ENCODE assay signal across 1 cellular context in genomic region chr17:6713130-6713917, GRCh38.
TF ChIP-seq lines count a peak whose summit lies in the region.

TSS of gene SLC13A5 (minus strand) at chr17:6713369. CDS start at chr17:6713333, 36 bp downstream.

TF ChIP-seq in HepG2, 621 proteins besides CTCF, POLR2A, EP300 and RAD21 (continued from another document and continues in another):
- TF ChIP-seq ARID4A (CRISPR knock-in tag; IDR thresholded peaks at IDR 0.05; ENCODE audit: borderline replicate concordance), result peak; percentile 57; the same call in 1 of the 2 replicates
- TF ChIP-seq ZNF839 (CRISPR knock-in tag; IDR thresholded peaks at IDR 0.05; ENCODE audit: borderline replicate concordance), result no peak
- no peak for TF ChIP-seq ZNF772 (CRISPR knock-in tag; IDR thresholded peaks at IDR 0.05)
- peak; percentile 81 for TF ChIP-seq AHDC1 (CRISPR knock-in tag; IDR thresholded peaks at IDR 0.05; ENCODE audit: borderline replicate concordance)
- no peak for TF ChIP-seq ZNF614 (CRISPR knock-in tag; IDR thresholded peaks at IDR 0.05; ENCODE audit: borderline replicate concordance)
- TF ChIP-seq ZFP36L2 (CRISPR knock-in tag; IDR thresholded peaks at IDR 0.05), result no peak
- no peak for TF ChIP-seq MBD4 (IDR thresholded peaks at IDR 0.05; ENCODE audit: borderline replicate concordance, low read length)
- TF ChIP-seq PAXIP1 (CRISPR knock-in tag; conservative IDR thresholded peaks at IDR 0.05), result peak; percentile 66
- TF ChIP-seq, protein P1, sequence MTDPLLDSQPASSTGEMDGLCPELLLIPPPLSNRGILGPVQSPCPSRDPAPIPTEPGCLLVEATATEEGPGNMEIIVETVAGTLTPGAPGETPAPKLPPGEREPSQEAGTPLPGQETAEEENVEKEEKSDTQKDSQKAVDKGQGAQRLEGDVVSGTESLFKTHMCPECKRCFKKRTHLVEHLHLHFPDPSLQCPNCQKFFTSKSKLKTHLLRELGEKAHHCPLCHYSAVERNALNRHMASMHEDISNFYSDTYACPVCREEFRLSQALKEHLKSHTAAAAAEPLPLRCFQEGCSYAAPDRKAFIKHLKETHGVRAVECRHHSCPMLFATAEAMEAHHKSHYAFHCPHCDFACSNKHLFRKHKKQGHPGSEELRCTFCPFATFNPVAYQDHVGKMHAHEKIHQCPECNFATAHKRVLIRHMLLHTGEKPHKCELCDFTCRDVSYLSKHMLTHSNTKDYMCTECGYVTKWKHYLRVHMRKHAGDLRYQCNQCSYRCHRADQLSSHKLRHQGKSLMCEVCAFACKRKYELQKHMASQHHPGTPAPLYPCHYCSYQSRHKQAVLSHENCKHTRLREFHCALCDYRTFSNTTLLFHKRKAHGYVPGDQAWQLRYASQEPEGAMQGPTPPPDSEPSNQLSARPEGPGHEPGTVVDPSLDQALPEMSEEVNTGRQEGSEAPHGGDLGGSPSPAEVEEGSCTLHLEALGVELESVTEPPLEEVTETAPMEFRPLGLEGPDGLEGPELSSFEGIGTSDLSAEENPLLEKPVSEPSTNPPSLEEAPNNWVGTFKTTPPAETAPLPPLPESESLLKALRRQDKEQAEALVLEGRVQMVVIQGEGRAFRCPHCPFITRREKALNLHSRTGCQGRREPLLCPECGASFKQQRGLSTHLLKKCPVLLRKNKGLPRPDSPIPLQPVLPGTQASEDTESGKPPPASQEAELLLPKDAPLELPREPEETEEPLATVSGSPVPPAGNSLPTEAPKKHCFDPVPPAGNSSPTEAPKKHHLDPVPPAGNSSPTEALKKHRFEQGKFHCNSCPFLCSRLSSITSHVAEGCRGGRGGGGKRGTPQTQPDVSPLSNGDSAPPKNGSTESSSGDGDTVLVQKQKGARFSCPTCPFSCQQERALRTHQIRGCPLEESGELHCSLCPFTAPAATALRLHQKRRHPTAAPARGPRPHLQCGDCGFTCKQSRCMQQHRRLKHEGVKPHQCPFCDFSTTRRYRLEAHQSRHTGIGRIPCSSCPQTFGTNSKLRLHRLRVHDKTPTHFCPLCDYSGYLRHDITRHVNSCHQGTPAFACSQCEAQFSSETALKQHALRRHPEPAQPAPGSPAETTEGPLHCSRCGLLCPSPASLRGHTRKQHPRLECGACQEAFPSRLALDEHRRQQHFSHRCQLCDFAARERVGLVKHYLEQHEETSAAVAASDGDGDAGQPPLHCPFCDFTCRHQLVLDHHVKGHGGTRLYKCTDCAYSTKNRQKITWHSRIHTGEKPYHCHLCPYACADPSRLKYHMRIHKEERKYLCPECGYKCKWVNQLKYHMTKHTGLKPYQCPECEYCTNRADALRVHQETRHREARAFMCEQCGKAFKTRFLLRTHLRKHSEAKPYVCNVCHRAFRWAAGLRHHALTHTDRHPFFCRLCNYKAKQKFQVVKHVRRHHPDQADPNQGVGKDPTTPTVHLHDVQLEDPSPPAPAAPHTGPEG (CRISPR knock-in tag; IDR thresholded peaks at IDR 0.05), result peak; percentile 51; the same call in 1 of the 2 replicates
- no peak; the same call in 1 of the 2 replicates for TF ChIP-seq ATF3 (CRISPR knock-in tag; IDR thresholded peaks at IDR 0.05)
- 0 out of 2 replicates have a peak, but pooled peaks have one; percentile 3 for TF ChIP-seq ISX (CRISPR knock-in tag; conservative IDR thresholded peaks at IDR 0.05)
- TF ChIP-seq ZNF331 (CRISPR knock-in tag; IDR thresholded peaks at IDR 0.05), result peak; percentile 71; the same call in 1 of the 2 replicates
- TF ChIP-seq SP1 (IDR thresholded peaks at IDR 0.05), result no peak
- peak; percentile 71 for TF ChIP-seq SP1 (CRISPR knock-in tag; IDR thresholded peaks at IDR 0.05)
- 0 out of 2 replicates have a peak, but pooled peaks have one; percentile 57 for TF ChIP-seq MAF1 (CRISPR knock-in tag; IDR thresholded peaks at IDR 0.05; ENCODE audit: borderline replicate concordance)
- TF ChIP-seq, protein P2, sequence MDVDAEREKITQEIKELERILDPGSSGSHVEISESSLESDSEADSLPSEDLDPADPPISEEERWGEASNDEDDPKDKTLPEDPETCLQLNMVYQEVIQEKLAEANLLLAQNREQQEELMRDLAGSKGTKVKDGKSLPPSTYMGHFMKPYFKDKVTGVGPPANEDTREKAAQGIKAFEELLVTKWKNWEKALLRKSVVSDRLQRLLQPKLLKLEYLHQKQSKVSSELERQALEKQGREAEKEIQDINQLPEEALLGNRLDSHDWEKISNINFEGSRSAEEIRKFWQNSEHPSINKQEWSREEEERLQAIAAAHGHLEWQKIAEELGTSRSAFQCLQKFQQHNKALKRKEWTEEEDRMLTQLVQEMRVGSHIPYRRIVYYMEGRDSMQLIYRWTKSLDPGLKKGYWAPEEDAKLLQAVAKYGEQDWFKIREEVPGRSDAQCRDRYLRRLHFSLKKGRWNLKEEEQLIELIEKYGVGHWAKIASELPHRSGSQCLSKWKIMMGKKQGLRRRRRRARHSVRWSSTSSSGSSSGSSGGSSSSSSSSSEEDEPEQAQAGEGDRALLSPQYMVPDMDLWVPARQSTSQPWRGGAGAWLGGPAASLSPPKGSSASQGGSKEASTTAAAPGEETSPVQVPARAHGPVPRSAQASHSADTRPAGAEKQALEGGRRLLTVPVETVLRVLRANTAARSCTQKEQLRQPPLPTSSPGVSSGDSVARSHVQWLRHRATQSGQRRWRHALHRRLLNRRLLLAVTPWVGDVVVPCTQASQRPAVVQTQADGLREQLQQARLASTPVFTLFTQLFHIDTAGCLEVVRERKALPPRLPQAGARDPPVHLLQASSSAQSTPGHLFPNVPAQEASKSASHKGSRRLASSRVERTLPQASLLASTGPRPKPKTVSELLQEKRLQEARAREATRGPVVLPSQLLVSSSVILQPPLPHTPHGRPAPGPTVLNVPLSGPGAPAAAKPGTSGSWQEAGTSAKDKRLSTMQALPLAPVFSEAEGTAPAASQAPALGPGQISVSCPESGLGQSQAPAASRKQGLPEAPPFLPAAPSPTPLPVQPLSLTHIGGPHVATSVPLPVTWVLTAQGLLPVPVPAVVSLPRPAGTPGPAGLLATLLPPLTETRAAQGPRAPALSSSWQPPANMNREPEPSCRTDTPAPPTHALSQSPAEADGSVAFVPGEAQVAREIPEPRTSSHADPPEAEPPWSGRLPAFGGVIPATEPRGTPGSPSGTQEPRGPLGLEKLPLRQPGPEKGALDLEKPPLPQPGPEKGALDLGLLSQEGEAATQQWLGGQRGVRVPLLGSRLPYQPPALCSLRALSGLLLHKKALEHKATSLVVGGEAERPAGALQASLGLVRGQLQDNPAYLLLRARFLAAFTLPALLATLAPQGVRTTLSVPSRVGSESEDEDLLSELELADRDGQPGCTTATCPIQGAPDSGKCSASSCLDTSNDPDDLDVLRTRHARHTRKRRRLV (CRISPR knock-in tag; IDR thresholded peaks at IDR 0.05), result no peak
- TF ChIP-seq, protein P3, sequence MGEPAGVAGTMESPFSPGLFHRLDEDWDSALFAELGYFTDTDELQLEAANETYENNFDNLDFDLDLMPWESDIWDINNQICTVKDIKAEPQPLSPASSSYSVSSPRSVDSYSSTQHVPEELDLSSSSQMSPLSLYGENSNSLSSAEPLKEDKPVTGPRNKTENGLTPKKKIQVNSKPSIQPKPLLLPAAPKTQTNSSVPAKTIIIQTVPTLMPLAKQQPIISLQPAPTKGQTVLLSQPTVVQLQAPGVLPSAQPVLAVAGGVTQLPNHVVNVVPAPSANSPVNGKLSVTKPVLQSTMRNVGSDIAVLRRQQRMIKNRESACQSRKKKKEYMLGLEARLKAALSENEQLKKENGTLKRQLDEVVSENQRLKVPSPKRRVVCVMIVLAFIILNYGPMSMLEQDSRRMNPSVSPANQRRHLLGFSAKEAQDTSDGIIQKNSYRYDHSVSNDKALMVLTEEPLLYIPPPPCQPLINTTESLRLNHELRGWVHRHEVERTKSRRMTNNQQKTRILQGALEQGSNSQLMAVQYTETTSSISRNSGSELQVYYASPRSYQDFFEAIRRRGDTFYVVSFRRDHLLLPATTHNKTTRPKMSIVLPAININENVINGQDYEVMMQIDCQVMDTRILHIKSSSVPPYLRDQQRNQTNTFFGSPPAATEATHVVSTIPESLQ (CRISPR knock-in tag; conservative IDR thresholded peaks at IDR 0.05), result peak; percentile 88; the same call in 1 of the 2 replicates
- TF ChIP-seq STAT5B (CRISPR knock-in tag; IDR thresholded peaks at IDR 0.05), result no peak
- no peak for TF ChIP-seq SUZ12 (IDR thresholded peaks at IDR 0.05; ENCODE audit: low read depth, low read length)
